ENCODE assay signal across 1 cellular context in the genomic region with DNA sequence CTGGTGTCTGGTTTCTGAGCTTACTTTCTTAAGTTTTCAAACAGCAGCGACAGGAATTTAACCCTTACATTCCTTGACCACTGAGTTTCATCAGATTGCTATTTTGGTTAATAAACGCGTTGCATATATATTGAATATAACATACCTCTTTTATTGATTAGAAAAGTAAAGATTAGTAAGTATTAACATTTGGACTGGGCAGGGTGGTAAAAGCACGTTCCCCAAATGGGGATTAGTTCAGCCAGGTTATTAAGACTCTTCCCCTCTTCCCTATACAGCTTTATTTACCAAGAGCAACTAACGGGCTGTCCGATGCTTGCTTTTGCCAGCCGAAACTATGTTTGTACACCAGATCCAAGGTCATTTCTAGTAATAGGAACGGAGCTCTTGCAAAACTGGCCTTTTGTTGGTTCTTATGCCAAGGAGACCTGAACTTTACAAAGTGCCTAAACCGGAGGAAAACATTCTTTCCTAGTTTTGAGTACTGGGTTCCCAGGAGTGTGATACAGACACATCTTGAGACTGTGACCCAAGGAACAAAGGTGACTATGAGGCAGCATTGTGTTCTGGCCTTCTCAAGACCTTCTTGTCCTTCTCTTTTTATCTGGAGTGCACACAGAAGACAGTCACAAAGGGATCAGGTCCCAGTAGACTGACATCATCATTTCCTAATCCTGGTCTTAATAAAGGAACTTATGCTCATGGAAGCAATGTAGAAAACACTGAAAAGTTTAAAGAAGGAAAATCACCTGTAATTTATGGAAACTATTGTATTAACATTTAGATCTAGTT.
TF ChIP-seq lines count a peak whose summit lies in the region.

No MANE protein-coding gene starts in this region.

TF ChIP-seq in HepG2, 621 proteins besides CTCF, POLR2A, EP300 and RAD21 (continued from another document and continues in another):
- TF ChIP-seq AHDC1 (CRISPR knock-in tag; IDR thresholded peaks at IDR 0.05; ENCODE audit: borderline replicate concordance) (peak; percentile 91), HNF4A (CRISPR knock-in tag; IDR thresholded peaks at IDR 0.05) (peak; percentile 82), PAWR (CRISPR knock-in tag; IDR thresholded peaks at IDR 0.05; ENCODE audit: borderline replicate concordance) (no peak), HES4 (CRISPR knock-in tag; IDR thresholded peaks at IDR 0.05; ENCODE audit: borderline replicate concordance) (no peak), ZNF446 (CRISPR knock-in tag; IDR thresholded peaks at IDR 0.05) (no peak), ZBTB42 (CRISPR knock-in tag; IDR thresholded peaks at IDR 0.05) (no peak), POGZ (CRISPR knock-in tag; IDR thresholded peaks at IDR 0.05) (peak; percentile 81), ZNF10 (CRISPR knock-in tag; IDR thresholded peaks at IDR 0.05; ENCODE audit: borderline replicate concordance, low read depth) (no peak), ZMAT3 (CRISPR knock-in tag; conservative IDR thresholded peaks at IDR 0.05) (no peak), ZNF879 (CRISPR knock-in tag; IDR thresholded peaks at IDR 0.05) (no peak), PCBP1 (IDR thresholded peaks at IDR 0.05; ENCODE audit: borderline replicate concordance, low read depth, low read length) (no peak), NR2F1 (CRISPR knock-in tag; IDR thresholded peaks at IDR 0.05) (0 out of 4 replicates have a peak, but pooled peaks of 1 of the 2 experiments have one; percentile 28), NAIF1 (CRISPR knock-in tag; IDR thresholded peaks at IDR 0.05; ENCODE audit: borderline replicate concordance) (0 out of 2 replicates have a peak, but pooled peaks have one; percentile 74), ZNF619 (CRISPR knock-in tag; IDR thresholded peaks at IDR 0.05) (no peak), BORCS8-MEF2B (CRISPR knock-in tag; IDR thresholded peaks at IDR 0.05) (no peak), TAF15 (IDR thresholded peaks at IDR 0.05; ENCODE audit: low read depth, low read length, poor library complexity, severe bottlenecking) (no peak), KDM5A (IDR thresholded peaks at IDR 0.05; ENCODE audit: borderline replicate concordance, low read length) (no peak), IKZF4 (CRISPR knock-in tag; IDR thresholded peaks at IDR 0.05; ENCODE audit: borderline replicate concordance, low read depth, not compliant biosample characterization) (no peak), MED8 (CRISPR knock-in tag; IDR thresholded peaks at IDR 0.05; ENCODE audit: insufficient replicate concordance) (no peak), ZSCAN12 (CRISPR knock-in tag; IDR thresholded peaks at IDR 0.05) (no peak), ZNF296 (CRISPR knock-in tag; conservative IDR thresholded peaks at IDR 0.05) (no peak), THAP11 (CRISPR knock-in tag; IDR thresholded peaks at IDR 0.05) (peak; percentile 54)
- TF ChIP-seq, protein P1, sequence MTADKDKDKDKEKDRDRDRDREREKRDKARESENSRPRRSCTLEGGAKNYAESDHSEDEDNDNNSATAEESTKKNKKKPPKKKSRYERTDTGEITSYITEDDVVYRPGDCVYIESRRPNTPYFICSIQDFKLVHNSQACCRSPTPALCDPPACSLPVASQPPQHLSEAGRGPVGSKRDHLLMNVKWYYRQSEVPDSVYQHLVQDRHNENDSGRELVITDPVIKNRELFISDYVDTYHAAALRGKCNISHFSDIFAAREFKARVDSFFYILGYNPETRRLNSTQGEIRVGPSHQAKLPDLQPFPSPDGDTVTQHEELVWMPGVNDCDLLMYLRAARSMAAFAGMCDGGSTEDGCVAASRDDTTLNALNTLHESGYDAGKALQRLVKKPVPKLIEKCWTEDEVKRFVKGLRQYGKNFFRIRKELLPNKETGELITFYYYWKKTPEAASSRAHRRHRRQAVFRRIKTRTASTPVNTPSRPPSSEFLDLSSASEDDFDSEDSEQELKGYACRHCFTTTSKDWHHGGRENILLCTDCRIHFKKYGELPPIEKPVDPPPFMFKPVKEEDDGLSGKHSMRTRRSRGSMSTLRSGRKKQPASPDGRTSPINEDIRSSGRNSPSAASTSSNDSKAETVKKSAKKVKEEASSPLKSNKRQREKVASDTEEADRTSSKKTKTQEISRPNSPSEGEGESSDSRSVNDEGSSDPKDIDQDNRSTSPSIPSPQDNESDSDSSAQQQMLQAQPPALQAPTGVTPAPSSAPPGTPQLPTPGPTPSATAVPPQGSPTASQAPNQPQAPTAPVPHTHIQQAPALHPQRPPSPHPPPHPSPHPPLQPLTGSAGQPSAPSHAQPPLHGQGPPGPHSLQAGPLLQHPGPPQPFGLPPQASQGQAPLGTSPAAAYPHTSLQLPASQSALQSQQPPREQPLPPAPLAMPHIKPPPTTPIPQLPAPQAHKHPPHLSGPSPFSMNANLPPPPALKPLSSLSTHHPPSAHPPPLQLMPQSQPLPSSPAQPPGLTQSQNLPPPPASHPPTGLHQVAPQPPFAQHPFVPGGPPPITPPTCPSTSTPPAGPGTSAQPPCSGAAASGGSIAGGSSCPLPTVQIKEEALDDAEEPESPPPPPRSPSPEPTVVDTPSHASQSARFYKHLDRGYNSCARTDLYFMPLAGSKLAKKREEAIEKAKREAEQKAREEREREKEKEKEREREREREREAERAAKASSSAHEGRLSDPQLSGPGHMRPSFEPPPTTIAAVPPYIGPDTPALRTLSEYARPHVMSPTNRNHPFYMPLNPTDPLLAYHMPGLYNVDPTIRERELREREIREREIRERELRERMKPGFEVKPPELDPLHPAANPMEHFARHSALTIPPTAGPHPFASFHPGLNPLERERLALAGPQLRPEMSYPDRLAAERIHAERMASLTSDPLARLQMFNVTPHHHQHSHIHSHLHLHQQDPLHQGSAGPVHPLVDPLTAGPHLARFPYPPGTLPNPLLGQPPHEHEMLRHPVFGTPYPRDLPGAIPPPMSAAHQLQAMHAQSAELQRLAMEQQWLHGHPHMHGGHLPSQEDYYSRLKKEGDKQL (CRISPR knock-in tag; IDR thresholded peaks at IDR 0.05; ENCODE audit: low read depth) = peak; percentile 68
- TF ChIP-seq, protein P2, sequence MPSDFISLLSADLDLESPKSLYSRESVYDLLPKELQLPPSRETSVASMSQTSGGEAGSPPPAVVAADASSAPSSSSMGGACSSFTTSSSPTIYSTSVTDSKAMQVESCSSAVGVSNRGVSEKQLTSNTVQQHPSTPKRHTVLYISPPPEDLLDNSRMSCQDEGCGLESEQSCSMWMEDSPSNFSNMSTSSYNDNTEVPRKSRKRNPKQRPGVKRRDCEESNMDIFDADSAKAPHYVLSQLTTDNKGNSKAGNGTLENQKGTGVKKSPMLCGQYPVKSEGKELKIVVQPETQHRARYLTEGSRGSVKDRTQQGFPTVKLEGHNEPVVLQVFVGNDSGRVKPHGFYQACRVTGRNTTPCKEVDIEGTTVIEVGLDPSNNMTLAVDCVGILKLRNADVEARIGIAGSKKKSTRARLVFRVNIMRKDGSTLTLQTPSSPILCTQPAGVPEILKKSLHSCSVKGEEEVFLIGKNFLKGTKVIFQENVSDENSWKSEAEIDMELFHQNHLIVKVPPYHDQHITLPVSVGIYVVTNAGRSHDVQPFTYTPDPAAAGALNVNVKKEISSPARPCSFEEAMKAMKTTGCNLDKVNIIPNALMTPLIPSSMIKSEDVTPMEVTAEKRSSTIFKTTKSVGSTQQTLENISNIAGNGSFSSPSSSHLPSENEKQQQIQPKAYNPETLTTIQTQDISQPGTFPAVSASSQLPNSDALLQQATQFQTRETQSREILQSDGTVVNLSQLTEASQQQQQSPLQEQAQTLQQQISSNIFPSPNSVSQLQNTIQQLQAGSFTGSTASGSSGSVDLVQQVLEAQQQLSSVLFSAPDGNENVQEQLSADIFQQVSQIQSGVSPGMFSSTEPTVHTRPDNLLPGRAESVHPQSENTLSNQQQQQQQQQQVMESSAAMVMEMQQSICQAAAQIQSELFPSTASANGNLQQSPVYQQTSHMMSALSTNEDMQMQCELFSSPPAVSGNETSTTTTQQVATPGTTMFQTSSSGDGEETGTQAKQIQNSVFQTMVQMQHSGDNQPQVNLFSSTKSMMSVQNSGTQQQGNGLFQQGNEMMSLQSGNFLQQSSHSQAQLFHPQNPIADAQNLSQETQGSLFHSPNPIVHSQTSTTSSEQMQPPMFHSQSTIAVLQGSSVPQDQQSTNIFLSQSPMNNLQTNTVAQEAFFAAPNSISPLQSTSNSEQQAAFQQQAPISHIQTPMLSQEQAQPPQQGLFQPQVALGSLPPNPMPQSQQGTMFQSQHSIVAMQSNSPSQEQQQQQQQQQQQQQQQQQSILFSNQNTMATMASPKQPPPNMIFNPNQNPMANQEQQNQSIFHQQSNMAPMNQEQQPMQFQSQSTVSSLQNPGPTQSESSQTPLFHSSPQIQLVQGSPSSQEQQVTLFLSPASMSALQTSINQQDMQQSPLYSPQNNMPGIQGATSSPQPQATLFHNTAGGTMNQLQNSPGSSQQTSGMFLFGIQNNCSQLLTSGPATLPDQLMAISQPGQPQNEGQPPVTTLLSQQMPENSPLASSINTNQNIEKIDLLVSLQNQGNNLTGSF (CRISPR knock-in tag; IDR thresholded peaks at IDR 0.05) = no peak
- TF ChIP-seq, protein P3, sequence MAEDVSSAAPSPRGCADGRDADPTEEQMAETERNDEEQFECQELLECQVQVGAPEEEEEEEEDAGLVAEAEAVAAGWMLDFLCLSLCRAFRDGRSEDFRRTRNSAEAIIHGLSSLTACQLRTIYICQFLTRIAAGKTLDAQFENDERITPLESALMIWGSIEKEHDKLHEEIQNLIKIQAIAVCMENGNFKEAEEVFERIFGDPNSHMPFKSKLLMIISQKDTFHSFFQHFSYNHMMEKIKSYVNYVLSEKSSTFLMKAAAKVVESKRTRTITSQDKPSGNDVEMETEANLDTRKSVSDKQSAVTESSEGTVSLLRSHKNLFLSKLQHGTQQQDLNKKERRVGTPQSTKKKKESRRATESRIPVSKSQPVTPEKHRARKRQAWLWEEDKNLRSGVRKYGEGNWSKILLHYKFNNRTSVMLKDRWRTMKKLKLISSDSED (CRISPR knock-in tag; IDR thresholded peaks at IDR 0.05) = no peak
- TF ChIP-seq, protein P4, sequence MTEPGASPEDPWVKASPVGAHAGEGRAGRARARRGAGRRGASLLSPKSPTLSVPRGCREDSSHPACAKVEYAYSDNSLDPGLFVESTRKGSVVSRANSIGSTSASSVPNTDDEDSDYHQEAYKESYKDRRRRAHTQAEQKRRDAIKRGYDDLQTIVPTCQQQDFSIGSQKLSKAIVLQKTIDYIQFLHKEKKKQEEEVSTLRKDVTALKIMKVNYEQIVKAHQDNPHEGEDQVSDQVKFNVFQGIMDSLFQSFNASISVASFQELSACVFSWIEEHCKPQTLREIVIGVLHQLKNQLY (CRISPR knock-in tag; IDR thresholded peaks at IDR 0.05) = peak; percentile 60; the same call in 1 of the 2 replicates
- TF ChIP-seq, protein P5, sequence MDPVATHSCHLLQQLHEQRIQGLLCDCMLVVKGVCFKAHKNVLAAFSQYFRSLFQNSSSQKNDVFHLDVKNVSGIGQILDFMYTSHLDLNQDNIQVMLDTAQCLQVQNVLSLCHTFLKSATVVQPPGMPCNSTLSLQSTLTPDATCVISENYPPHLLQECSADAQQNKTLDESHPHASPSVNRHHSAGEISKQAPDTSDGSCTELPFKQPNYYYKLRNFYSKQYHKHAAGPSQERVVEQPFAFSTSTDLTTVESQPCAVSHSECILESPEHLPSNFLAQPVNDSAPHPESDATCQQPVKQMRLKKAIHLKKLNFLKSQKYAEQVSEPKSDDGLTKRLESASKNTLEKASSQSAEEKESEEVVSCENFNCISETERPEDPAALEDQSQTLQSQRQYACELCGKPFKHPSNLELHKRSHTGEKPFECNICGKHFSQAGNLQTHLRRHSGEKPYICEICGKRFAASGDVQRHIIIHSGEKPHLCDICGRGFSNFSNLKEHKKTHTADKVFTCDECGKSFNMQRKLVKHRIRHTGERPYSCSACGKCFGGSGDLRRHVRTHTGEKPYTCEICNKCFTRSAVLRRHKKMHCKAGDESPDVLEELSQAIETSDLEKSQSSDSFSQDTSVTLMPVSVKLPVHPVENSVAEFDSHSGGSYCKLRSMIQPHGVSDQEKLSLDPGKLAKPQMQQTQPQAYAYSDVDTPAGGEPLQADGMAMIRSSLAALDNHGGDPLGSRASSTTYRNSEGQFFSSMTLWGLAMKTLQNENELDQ (CRISPR knock-in tag; IDR thresholded peaks at IDR 0.05; ENCODE audit: borderline replicate concordance) = no peak
- TF ChIP-seq, protein P6, sequence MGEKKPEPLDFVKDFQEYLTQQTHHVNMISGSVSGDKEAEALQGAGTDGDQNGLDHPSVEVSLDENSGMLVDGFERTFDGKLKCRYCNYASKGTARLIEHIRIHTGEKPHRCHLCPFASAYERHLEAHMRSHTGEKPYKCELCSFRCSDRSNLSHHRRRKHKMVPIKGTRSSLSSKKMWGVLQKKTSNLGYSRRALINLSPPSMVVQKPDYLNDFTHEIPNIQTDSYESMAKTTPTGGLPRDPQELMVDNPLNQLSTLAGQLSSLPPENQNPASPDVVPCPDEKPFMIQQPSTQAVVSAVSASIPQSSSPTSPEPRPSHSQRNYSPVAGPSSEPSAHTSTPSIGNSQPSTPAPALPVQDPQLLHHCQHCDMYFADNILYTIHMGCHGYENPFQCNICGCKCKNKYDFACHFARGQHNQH (CRISPR knock-in tag; IDR thresholded peaks at IDR 0.05) = peak; percentile 93; the same call in 1 of the 2 replicates
- TF ChIP-seq, protein P7, sequence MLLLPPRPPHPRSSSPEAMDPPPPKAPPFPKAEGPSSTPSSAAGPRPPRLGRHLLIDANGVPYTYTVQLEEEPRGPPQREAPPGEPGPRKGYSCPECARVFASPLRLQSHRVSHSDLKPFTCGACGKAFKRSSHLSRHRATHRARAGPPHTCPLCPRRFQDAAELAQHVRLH (CRISPR knock-in tag; IDR thresholded peaks at IDR 0.05; ENCODE audit: borderline replicate concordance, low read depth) = no peak
